In genomic region chr13:27476943-27477681, GRCh38 we compare ENCODE assay signal across 8 cellular contexts. TPM values are rescaled to one million over a fixed set of nuclear protein-coding genes. Genes with fewer than 3 reads are reported as not detected.
DNase-seq lines count a peak whose midpoint lies in the region; ATAC-seq and TF ChIP-seq lines count a peak whose summit lies in the region.

No MANE protein-coding gene starts in this region.

- 60 to 67% (median 63%) methylated on average over 5 to 10 of the region's 10 CpGs for WGBS in heart left ventricle, 4 donors

- H3K4me3 Mint-ChIP-seq in chondrocyte (ENCODE audit: unreplicated experiment) = no peak overlapping the region
- H3K4me3 Mint-ChIP-seq in stimulated activated naive B cell treated with anti-CD40 and anti-IgM and Interleukin-4, amounts not matched to agents 10 μg/mL and 1 μg/mL and 100 μg/mL, for 72 hours = no peak overlapping the region

- no peak for TF ChIP-seq POLR2A in heart left ventricle (IDR thresholded peaks at IDR 0.05)

- intact Hi-C loops in heart left ventricle (cut with DNase I) = no loop called here

- no peaks in the 10 kb centered on the region for H3K36me3 ChIP-seq in heart left ventricle

- ATAC-seq in GM21576 (IDR thresholded peaks at IDR 0.05; ENCODE audit: unreplicated experiment) (peak; percentile 46), heart left ventricle (no peak)
- ATAC-seq in stimulated activated naive B cell treated with anti-CD40 and anti-IgM and Interleukin-4, amounts not matched to agents 10 μg/mL and 1 μg/mL and 100 μg/mL, for 72 hours (replicated peaks) = peak; percentile 79 to 81

- H3K9me3 Mint-ChIP-seq in chondrocyte (ENCODE audit: low read depth) = peaks cover 4% of the 10 kb centered on the region
- peaks cover 0 to 2% of the 10 kb centered on the region in 2 donors for H3K9me3 Mint-ChIP-seq in stimulated activated naive B cell treated with anti-CD40 and anti-IgM and Interleukin-4, amounts not matched to agents 10 μg/mL and 1 μg/mL and 100 μg/mL, for 72 hours

- no peaks in the 10 kb centered on the region for H3K36me3 Mint-ChIP-seq in chondrocyte (ENCODE audit: low read depth)
- no peaks in the 10 kb centered on the region for H3K36me3 Mint-ChIP-seq in stimulated activated naive B cell treated with anti-CD40 and anti-IgM and Interleukin-4, amounts not matched to agents 10 μg/mL and 1 μg/mL and 100 μg/mL, for 72 hours

- peak; percentile 38 for DNase-seq in DMS 273 (lab: John Stamatoyannopoulos, UW; ENCODE audit: unreplicated experiment)
- DNase-seq in DMS 273 treated with DMSO at 0.1 percent for 48 hours (lab: John Stamatoyannopoulos, UW) = no peak
- DNase-seq in NCI-H1417 (lab: John Stamatoyannopoulos, UW) = peak in 2 of 3 experiments; percentile 63 to 80
- no peak for DNase-seq in chondrocyte (ENCODE audit: low spot score)
- peak; percentile 28 for DNase-seq in stimulated activated naive B cell treated with anti-CD40 and anti-IgM and Interleukin-4, amounts not matched to agents 10 μg/mL and 1 μg/mL and 100 μg/mL, for 72 hours
- no peak for DNase-seq in A172 (ENCODE audit: low spot score)
- no peak for DNase-seq in heart left ventricle

- H3K27me3 ChIP-seq in heart left ventricle = peaks cover 0 to 15% (median 0%) of the 10 kb centered on the region in 9 donors

- no peak overlapping the region for H3K27ac ChIP-seq in heart left ventricle

- H3K4me1 Mint-ChIP-seq in chondrocyte (ENCODE audit: low read depth) = peaks cover 7% of the 10 kb centered on the region
- H3K4me1 Mint-ChIP-seq in stimulated activated naive B cell treated with anti-CD40 and anti-IgM and Interleukin-4, amounts not matched to agents 10 μg/mL and 1 μg/mL and 100 μg/mL, for 72 hours = peaks cover 21 to 30% of the 10 kb centered on the region in 2 donors

- H3K4me1 ChIP-seq in heart left ventricle = no peaks in the 10 kb centered on the region

- TF ChIP-seq CTCF in chondrocyte (IDR thresholded peaks at IDR 0.05) = no peak
- TF ChIP-seq CTCF in heart left ventricle (IDR thresholded peaks at IDR 0.05) = no peak

- peaks cover 6% of the 10 kb centered on the region for H3K27me3 Mint-ChIP-seq in chondrocyte (ENCODE audit: low read depth)
- no peaks in the 10 kb centered on the region for H3K27me3 Mint-ChIP-seq in stimulated activated naive B cell treated with anti-CD40 and anti-IgM and Interleukin-4, amounts not matched to agents 10 μg/mL and 1 μg/mL and 100 μg/mL, for 72 hours

- H3K27ac Mint-ChIP-seq in chondrocyte (ENCODE audit: unreplicated experiment) = peak overlapping the region; percentile 29
- peak overlapping the region; percentile 44 for H3K27ac Mint-ChIP-seq in stimulated activated naive B cell treated with anti-CD40 and anti-IgM and Interleukin-4, amounts not matched to agents 10 μg/mL and 1 μg/mL and 100 μg/mL, for 72 hours

- H3K9me3 ChIP-seq in heart left ventricle = peaks cover 0 to 5% (median 0%) of the 10 kb centered on the region in 12 donors

- no peak overlapping the region for H3K4me3 ChIP-seq in heart left ventricle

RNA-seq across cellular contexts. Expression of gene MTIF3, which starts 26.7 kb away (rescaled TPM):
- total RNA-seq in chondrocyte = 34.2 to 41.2 TPM (median 34.9 TPM) in 3 replicates
- 77.4 and 113 TPM in 2 replicates for total RNA-seq in A172 (2014; rRNA removed; shearing (Covaris generic))
- 100 to 1,000 TPM; 101 to 252 (median 123) TPM for total RNA-seq in heart left ventricle
- polyA plus RNA-seq in heart left ventricle = 100 to 1,000 TPM; 136 to 257 TPM

RNA-seq across cellular contexts. Expression of gene GTF3A, which starts 52.7 kb away (rescaled TPM):
- total RNA-seq in chondrocyte (73.3 to 87.8 TPM (median 74.7 TPM) in 3 replicates), heart left ventricle (100 to 1,000 TPM; 138 to 387 (median 181) TPM)
- total RNA-seq in A172 (2014; rRNA removed; shearing (Covaris generic)) = 150 and 155 TPM in 2 replicates
- 100 to 1,000 TPM; 233 to 593 TPM for polyA plus RNA-seq in heart left ventricle

Comparison
In these comparisons a context has a peak if more than half of its experiments do, and no peak if none do; other contexts are left out.
1. DNase-seq: peak in DMS 273 (single experiment), NCI-H1417 (2 of 3) and stimulated activated naive B cell treated with anti-CD40 and anti-IgM and Interleukin-4, amounts not matched to agents 10 μg/mL and 1 μg/mL and 100 μg/mL, for 72 hours (single experiment); none in DMS 273 treated with DMSO at 0.1 percent for 48 hours (single experiment), chondrocyte (single experiment), A172 (single experiment) and heart left ventricle (0 of 5).
2. ATAC-seq: peak in GM21576 (single experiment) and stimulated activated naive B cell treated with anti-CD40 and anti-IgM and Interleukin-4, amounts not matched to agents 10 μg/mL and 1 μg/mL and 100 μg/mL, for 72 hours (2 of 2); none in heart left ventricle (0 of 4).